Comparison of ENCODE assay signal across 8 cellular contexts in the genomic region with DNA sequence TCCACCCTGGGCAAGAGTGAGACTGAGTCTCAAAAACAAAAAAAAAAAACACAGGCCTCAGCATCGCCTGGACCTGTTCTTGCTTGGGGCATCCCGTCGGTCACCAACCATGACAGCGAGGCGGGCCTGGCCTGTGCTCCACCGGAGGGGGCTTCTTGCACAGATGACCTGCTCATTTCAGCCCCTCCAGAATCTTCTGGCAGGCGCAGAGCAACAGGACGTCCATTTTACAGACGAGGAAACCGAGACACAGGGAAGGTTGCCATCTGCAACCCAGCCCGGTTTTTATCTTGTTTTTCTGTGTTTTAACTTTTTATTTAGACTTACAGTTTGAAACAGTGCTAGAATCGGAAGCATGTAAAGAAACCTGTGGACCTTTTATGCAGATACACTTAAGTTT. TPM values are rescaled to one million over a fixed set of nuclear protein-coding genes. Genes with fewer than 3 reads are reported as not detected.
DNase-seq lines count a peak whose midpoint lies in the region; ATAC-seq, FAIRE-seq and TF ChIP-seq lines count a peak whose summit lies in the region.

No MANE protein-coding gene starts in this region.

- ATAC-seq in Right ventricle myocardium inferior (no peak), Right ventricle myocardium superior (ENCODE audit: poor library complexity) (no peak), HG03439 (IDR thresholded peaks at IDR 0.05; ENCODE audit: unreplicated experiment) (no peak)

- BruUV-seq in mammary epithelial cell (replicated peaks; lab: Mats Ljungman, UMichigan), result no TSS peak

- H3K4me1 Mint-ChIP-seq in mesothelial cell of epicardium, result peaks cover 10% of the 10 kb centered on the region

- H3K4me3 ChIP-seq in mammary epithelial cell (replicated peaks in 1 of 3; ENCODE audit: insufficient read depth in 1 of 3, low read depth in 2 of 3, low read length in 3 of 3), result peak overlapping the region; percentile 82 to 89 (median 83)
- H3K4me3 ChIP-seq in uterus, result peak overlapping the region; percentile 50 to 93

- H3K27me3 Mint-ChIP-seq in mesothelial cell of epicardium (ENCODE audit: low read depth), result no peaks in the 10 kb centered on the region

- H3K27me3 ChIP-seq in mammary epithelial cell (ENCODE audit: insufficient read depth, low read length) (no peaks in the 10 kb centered on the region), uterus (no peaks in the 10 kb centered on the region)

- H3K9me3 Mint-ChIP-seq in mesothelial cell of epicardium, result no peaks in the 10 kb centered on the region

- CTCF ChIA-PET in mammary epithelial cell (lab: Charles Lee; ENCODE audit: low non-redundant PET), result no interaction called here

- no peaks in the 10 kb centered on the region for H4K20me1 ChIP-seq in mammary epithelial cell (ENCODE audit: insufficient read depth, low read length)

- dilution Hi-C loops in mammary epithelial cell (cut with HindIII; ENCODE audit: low sequenced_read_pairs), result no loop called here

- TF ChIP-seq CTCF in mammary epithelial cell (conservative IDR thresholded peaks at IDR 0.05 in 1 of 2, IDR thresholded peaks at IDR 0.05 in 1 of 2; ENCODE audit: extremely low read depth in 1 of 2, insufficient read depth in 1 of 2, low read depth in 1 of 2, low read length in 2 of 2), result no peak
- TF ChIP-seq CTCF in mesothelial cell of epicardium (IDR thresholded peaks at IDR 0.05; ENCODE audit: unreplicated experiment), result no peak
- no peak for TF ChIP-seq CTCF in uterus (IDR thresholded peaks at IDR 0.05)

- H3K4me2 ChIP-seq in mammary epithelial cell (ENCODE audit: insufficient read depth, low read depth, low read length), result peak overlapping the region; percentile 94

- H3K9me3 ChIP-seq in mammary epithelial cell (replicated peaks; ENCODE audit: insufficient read depth, low read length) (no peaks in the 10 kb centered on the region), uterus (no peaks in the 10 kb centered on the region)

- no peak overlapping the region for H2AFZ ChIP-seq in mammary epithelial cell (ENCODE audit: low read depth, low read length)

- H3K36me3 ChIP-seq in mammary epithelial cell (ENCODE audit: insufficient read depth, low read length) (peaks cover 9% of the 10 kb centered on the region), uterus (no peaks in the 10 kb centered on the region)

- in situ Hi-C loops in mammary epithelial cell (cut with MboI; ENCODE audit: low sequenced_read_pairs in 2 of 2), result no loop called here

- H3K79me2 ChIP-seq in mammary epithelial cell (ENCODE audit: insufficient read depth, low read length), result peaks cover 29% of the 10 kb centered on the region

- intact Hi-C loops in Right ventricle myocardium inferior (cut with DNase I), result loop anchor here (5.0 kb wide), 1 partner anchor 48 kb away; no protein-coding TSS in a partner anchor
- intact Hi-C loops in Right ventricle myocardium superior (cut with DNase I), result no loop called here
- intact Hi-C loops in mammary epithelial cell (cut with micrococcal nuclease), result no loop called here
- intact Hi-C loops in uterus (cut with DNase I; ENCODE audit: low total_unique reads), result loop anchor here (10.0 kb wide), 1 partner anchor 60 kb away; a partner anchor contains a TSS

- peaks cover 29% of the 10 kb centered on the region for H3K4me1 ChIP-seq in mammary epithelial cell (ENCODE audit: insufficient read depth, low read length)
- H3K4me1 ChIP-seq in uterus, result no peaks in the 10 kb centered on the region

- DNase-seq in Right ventricle myocardium inferior (ENCODE audit: missing footprints), result peak; percentile 60
- no peak for DNase-seq in Right ventricle myocardium superior
- DNase-seq in mammary epithelial cell, result no peak
- no peak for DNase-seq in mesothelial cell of epicardium (ENCODE audit: low spot score in 2 of 2, unreplicated experiment in 2 of 2)
- DNase-seq in uterus, result no peak
- DNase-seq in MV-4-11 (lab: John Stamatoyannopoulos, UW), result no peak
- no peak for DNase-seq in RCC 7860 (ENCODE audit: low spot score)

- peak overlapping the region; percentile 83 for H3K4me3 Mint-ChIP-seq in mesothelial cell of epicardium

- H3K27ac ChIP-seq in mammary epithelial cell (ENCODE audit: insufficient read depth, low read depth, low read length) (peak overlapping the region; percentile 59), uterus (peak overlapping the region in 1 of 2 donors; percentile 84)

- 90% methylated on average over 12 of the region's 12 CpGs for WGBS in mammary epithelial cell (ENCODE audit: low coverage, missing lambda C conversion rate)

- H3K36me3 Mint-ChIP-seq in mesothelial cell of epicardium, result peaks cover 9% of the 10 kb centered on the region

- TF ChIP-seq POLR2A in uterus (IDR thresholded peaks at IDR 0.05), result no peak

- no peak for FAIRE-seq in RCC 7860 (lab: Jason Lieb, UNC)

- peak overlapping the region; percentile 75 for H3K9ac ChIP-seq in mammary epithelial cell (ENCODE audit: insufficient read depth, low read length)

- peak overlapping the region; percentile 85 for H3K27ac Mint-ChIP-seq in mesothelial cell of epicardium

RNA-seq across cellular contexts. Expression of a gene that starts 0.9 kb away (rescaled TPM):
- 44.1 TPM for total RNA-seq in Right ventricle myocardium inferior
- total RNA-seq in Right ventricle myocardium superior, result 36.1 TPM
- 10 to 100 TPM; 10.7 to 78.9 TPM for total RNA-seq in mammary epithelial cell
- polyA plus RNA-seq in mammary epithelial cell, result 148 TPM
- polyA minus RNA-seq in mammary epithelial cell, result 31.7 TPM
- 22.4 to 23.9 TPM (median 23.3 TPM) in 3 replicates for total RNA-seq in mesothelial cell of epicardium
- total RNA-seq in uterus, result 10 to 100 TPM in 1 of 4 donors, 1 to 10 TPM in 3; 2.0 to 31.2 (median 5.6) TPM

RNA-seq across cellular contexts. Expression of a gene that starts 14.2 kb away (rescaled TPM):
- total RNA-seq in Right ventricle myocardium inferior (10.1 TPM), Right ventricle myocardium superior (9.4 TPM), mammary epithelial cell (10 to 100 TPM; 20.7 to 40.8 TPM), mesothelial cell of epicardium (41.4 to 44.5 TPM (median 42.2 TPM) in 3 replicates), uterus (10 to 100 TPM; 11.0 to 31.5 (median 19.5) TPM)
- 21.9 TPM for polyA plus RNA-seq in mammary epithelial cell
- polyA minus RNA-seq in mammary epithelial cell, result 134 TPM

RNA-seq across cellular contexts. Expression of a gene that starts 56.3 kb away (rescaled TPM):
- total RNA-seq in Right ventricle myocardium inferior, result 105 TPM
- total RNA-seq in Right ventricle myocardium superior, result 93.8 TPM
- total RNA-seq in mammary epithelial cell, result 100 to 1,000 TPM in 1 of 2 donors, 10 to 100 TPM in 1; 51.5 to 152 TPM
- 217 TPM for polyA plus RNA-seq in mammary epithelial cell
- 129 TPM for polyA minus RNA-seq in mammary epithelial cell
- 79.6 to 86.2 TPM (median 81.1 TPM) in 3 replicates for total RNA-seq in mesothelial cell of epicardium
- 10 to 100 TPM; 15.9 to 89.8 (median 49.8) TPM for total RNA-seq in uterus

Comparison
In these comparisons a context has a peak if more than half of its experiments do, and no peak if none do; other contexts are left out.
1. intact Hi-C loops: an anchor here in Right ventricle myocardium inferior (5.0 kb wide) and uterus (10.0 kb wide); none called in Right ventricle myocardium superior and mammary epithelial cell.